In the genomic region with DNA sequence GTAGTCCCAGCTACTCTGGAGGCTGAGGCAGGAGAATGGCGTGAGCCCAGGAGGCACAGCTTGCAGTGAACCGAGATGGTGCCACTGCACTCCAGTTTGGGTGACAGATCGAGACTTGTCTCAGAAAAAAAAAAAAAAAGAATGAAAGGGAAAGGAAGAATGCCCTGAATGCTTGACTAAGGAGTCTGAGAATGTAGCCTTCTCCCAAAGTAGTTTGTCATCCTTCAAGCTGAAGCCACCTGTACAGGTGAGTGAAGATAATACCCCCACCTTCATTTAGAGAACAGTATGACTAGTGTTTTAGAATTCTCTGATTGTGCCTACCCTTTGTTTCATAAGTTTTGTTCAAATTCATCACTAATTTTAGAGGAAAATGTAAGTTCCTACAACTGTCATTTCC, we compare ENCODE assay signal across 38 cellular contexts. TPM values are rescaled to one million over a fixed set of nuclear protein-coding genes. Genes with fewer than 3 reads are reported as not detected.
"Had no signal": no experiment of that assay in that cellular context is flagged by ENCODE, and none has a peak within 500 bp of the region (broad histone marks: within the 10 kb centered on the region; RNA-seq: fewer than 3 reads in every experiment).

No MANE protein-coding gene starts in this region.

- DNase-seq: activated B cell treated with CpG ODN at 0.5 μM for 24 hours; activated CD4-positive, alpha-beta memory T cell treated with anti-CD3 and anti-CD28 coated beads for 36 hours; activated CD4-positive, alpha-beta T cell treated with anti-CD3 and anti-CD28 coated beads for 4 hours; activated CD4-positive, alpha-beta T cell treated with anti-CD3 and anti-CD28 coated beads, Interleukin-2, amount 10 ng/mL, durations not matched to agents 24 days and 14 days; activated CD4-positive, alpha-beta T cell treated with anti-CD3 and anti-CD28 coated beads, Interleukin-2, amount 50 U/mL, for 1 hour; activated CD4-positive, alpha-beta T cell treated with anti-CD3 and anti-CD28 coated beads, Interleukin-2, amount 50 U/mL, for 4 hours; activated CD4-positive, CD25-positive, alpha-beta regulatory T cell treated with anti-CD3 and anti-CD28 coated beads, Interleukin-2, amount 50 U/mL, for 72 hours; activated CD8-positive, alpha-beta memory T cell treated with anti-CD3 and anti-CD28 coated beads, Interleukin-2, amount 50 U/mL, for 4 hours; activated CD8-positive, alpha-beta T cell treated with anti-CD3 and anti-CD28 coated beads for 36 hours; activated effector memory CD4-positive, alpha-beta T cell treated with anti-CD3 and anti-CD28 coated beads, Interleukin-2, amount 50 U/mL, for 16 hours; activated gamma-delta T cell treated with Interleukin-2 at 50 U/mL for 16 hours; activated naive CD4-positive, alpha-beta T cell; activated naive CD4-positive, alpha-beta T cell treated with anti-CD3 and anti-CD28 coated beads for 36 hours; activated naive CD4-positive, alpha-beta T cell treated with anti-CD3 and anti-CD28 coated beads, Interleukin-2, amount 50 U/mL, for 16 hours; activated naive CD8-positive, alpha-beta T cell treated with anti-CD3 and anti-CD28 coated beads for 36 hours; activated T-cell treated with anti-CD3 and anti-CD28 coated beads for 4 hours; activated T-cell treated with anti-CD3 and anti-CD28 coated beads, Interleukin-2, amount 50 U/mL, for 1 hour; activated T-cell treated with anti-CD3 and anti-CD28 coated beads, Interleukin-2, amount 50 U/mL, for 4 hours; activated T-cell treated with anti-CD3 and anti-CD28 coated beads, Interleukin-2, amount 50 U/mL, for 72 hours; adrenal gland; amniotic stem cell; aorta; body of pancreas; brain microvascular endothelial cell; caudate nucleus; cerebellar nuclear complex; SW 1271; T-helper 1 cell; T1000 had no signal

- H3K27me3 Mint-ChIP-seq: activated B cell treated with CpG ODN at 0.5 μM for 24 hours; activated CD4-positive, alpha-beta memory T cell treated with anti-CD3 and anti-CD28 coated beads for 36 hours; activated CD4-positive, alpha-beta T cell treated with anti-CD3 and anti-CD28 coated beads, Interleukin-2, amount 10 ng/mL, durations not matched to agents 24 days and 14 days; activated CD8-positive, alpha-beta T cell treated with anti-CD3 and anti-CD28 coated beads for 36 hours; activated naive CD8-positive, alpha-beta T cell treated with anti-CD3 and anti-CD28 coated beads for 36 hours; activated T-helper 17 cell treated with anti-CD3 and anti-CD28 coated beads, Interleukin-2, amount 50 U/mL, for 72 hours; central memory CD8-positive, alpha-beta T cell had no signal

- H3K27ac Mint-ChIP-seq: activated B cell treated with CpG ODN at 0.5 μM for 24 hours; activated CD4-positive, alpha-beta memory T cell treated with anti-CD3 and anti-CD28 coated beads for 36 hours; activated CD4-positive, alpha-beta T cell treated with anti-CD3 and anti-CD28 coated beads, Interleukin-2, amount 10 ng/mL, durations not matched to agents 24 days and 14 days; activated CD8-positive, alpha-beta T cell treated with anti-CD3 and anti-CD28 coated beads for 36 hours; activated naive CD4-positive, alpha-beta T cell treated with anti-CD3 and anti-CD28 coated beads for 36 hours; activated naive CD4-positive, alpha-beta T cell treated with anti-CD3 and anti-CD28 coated beads, Interleukin-2, amount 50 U/mL, for 72 hours; activated naive CD8-positive, alpha-beta T cell treated with anti-CD3 and anti-CD28 coated beads for 36 hours; activated T-cell treated with anti-CD3 and anti-CD28 coated beads, Interleukin-2, amount 50 U/mL, for 72 hours; activated T-helper 1 cell treated with anti-CD3 and anti-CD28 coated beads, Interleukin-12 subunit alpha, Interleukin-12 subunit beta, Interleukin-2, Interleukin-4 antibody, amounts not matched to agents 30 ng/mL and 10 ng/mL and 1 ng/mL, durations not matched to agents 14 hours and 24 hours and 36 hours; T-helper 1 cell treated with Interleukin-12 subunit alpha and Interleukin-12 subunit beta and Interleukin-4 antibody, amounts not matched to agents 30 μg/mL and 1 μg/mL, for 36 hours had no signal

- ATAC-seq: activated CD8-positive, alpha-beta T cell treated with anti-CD3 and anti-CD28 coated beads for 36 hours; activated naive CD4-positive, alpha-beta T cell treated with anti-CD3 and anti-CD28 coated beads, Interleukin-2, amount 50 U/mL, for 72 hours; activated T-cell treated with anti-CD3 and anti-CD28 coated beads, Interleukin-2, amount 50 U/mL, for 4 hours; activated T-cell treated with anti-CD3 and anti-CD28 coated beads, Interleukin-2, amount 50 U/mL, for 72 hours; activated T-helper 17 cell treated with anti-CD3 and anti-CD28 coated beads, Interleukin-2, amount 50 U/mL, for 72 hours; body of pancreas had no signal

- H3K36me3 ChIP-seq: breast epithelium, cardiac muscle cell had no signal

- H3K4me3 Mint-ChIP-seq: activated B cell treated with CpG ODN at 0.5 μM for 24 hours; activated CD4-positive, alpha-beta memory T cell treated with anti-CD3 and anti-CD28 coated beads for 36 hours; activated CD4-positive, alpha-beta T cell treated with anti-CD3 and anti-CD28 coated beads, Interleukin-2, amount 10 ng/mL, durations not matched to agents 24 days and 14 days; activated CD8-positive, alpha-beta T cell treated with anti-CD3 and anti-CD28 coated beads for 36 hours; activated naive CD4-positive, alpha-beta T cell treated with anti-CD3 and anti-CD28 coated beads for 36 hours; activated naive CD8-positive, alpha-beta T cell treated with anti-CD3 and anti-CD28 coated beads for 36 hours; activated T-cell treated with anti-CD3 and anti-CD28 coated beads, Interleukin-2, amount 50 U/mL, for 4 hours; activated T-cell treated with anti-CD3 and anti-CD28 coated beads, Interleukin-2, amount 50 U/mL, for 72 hours; activated T-helper 1 cell treated with anti-CD3 and anti-CD28 coated beads, Interleukin-12 subunit alpha, Interleukin-12 subunit beta, Interleukin-2, Interleukin-4 antibody, amounts not matched to agents 30 ng/mL and 10 ng/mL and 1 ng/mL, durations not matched to agents 14 hours and 24 hours and 36 hours; activated T-helper 17 cell treated with anti-CD3 and anti-CD28 coated beads, Interleukin-2, amount 50 U/mL, for 72 hours; central memory CD8-positive, alpha-beta T cell; T-helper 1 cell treated with Interleukin-12 subunit alpha and Interleukin-12 subunit beta and Interleukin-4 antibody, amounts not matched to agents 30 μg/mL and 1 μg/mL, for 36 hours had no signal

- H3K27me3 ChIP-seq: adrenal gland, body of pancreas, brain microvascular endothelial cell, breast epithelium, cardiac muscle cell had no signal

- H3K27ac ChIP-seq: adrenal gland, body of pancreas, brain microvascular endothelial cell, breast epithelium, cardiac muscle cell, VCaP had no signal

- H3K4me3 ChIP-seq: adrenal gland, body of pancreas, breast epithelium, cardiac muscle cell had no signal

- H3K9me3 ChIP-seq: adrenal gland, body of pancreas, breast epithelium had no signal

RNA-seq across cellular contexts. Expression of gene ARL11, which starts 48.8 kb away (rescaled TPM):
- total RNA-seq: astrocyte had no signal
